In genomic region chr15:89359471-89360293, GRCh38 we compare ENCODE assay signal across 11 cellular contexts. TPM values are rescaled to one million over a fixed set of nuclear protein-coding genes. Genes with fewer than 3 reads are reported as not detected.
DNase-seq lines count a peak whose midpoint lies in the region; ATAC-seq, FAIRE-seq and TF ChIP-seq lines count a peak whose summit lies in the region.
"Had no signal": no experiment of that assay in that cellular context is flagged by ENCODE, and none has a peak within 500 bp of the region (broad histone marks: within the 10 kb centered on the region; RNA-seq: fewer than 3 reads in every experiment).

No MANE protein-coding gene starts in this region.

- intact Hi-C loops in K562 (cut with micrococcal nuclease), result loop anchor here (2.0 to 10.0 kb wide), 2 partner anchors 39 to 195 kb away; no protein-coding TSS in a partner anchor
- intact Hi-C loops in psoas muscle (cut with DNase I), result loop anchor here (2.0 to 10.0 kb wide), 3 partner anchors 71 to 195 kb away; no protein-coding TSS in a partner anchor

- TF ChIP-seq RAD21 in K562 (CRISPR knock-in tag; conservative IDR thresholded peaks at IDR 0.05 in 1 of 2, IDR thresholded peaks at IDR 0.05 in 1 of 2), result no peak

- H3K27me3 ChIP-seq in K562 (ENCODE audit: control insufficient read depth in 2 of 2, insufficient read depth in 2 of 2, low read length in 2 of 2) (peaks cover 56 to 88% of the 10 kb centered on the region in 2 experiments), psoas muscle (ENCODE audit: insufficient read depth in 3 of 3, low read length in 2 of 3) (peaks cover 0 to 97% (median 34%) of the 10 kb centered on the region in 3 donors)

- H3K9ac ChIP-seq in K562 (ENCODE audit: insufficient read depth in 1 of 2, low read depth in 2 of 2, low read length in 2 of 2), result peak overlapping the region in 1 of 2 experiments; percentile 90; a peak in 1 of 4 replicates

- POLR2A ChIA-PET in K562 (lab: Yijun Ruan, JAX), result interaction anchor here (0.8 to 1.1 kb wide), 4 partner anchors 8 to 59 kb away, joined by 3 to 4 read pairs (median 3); no protein-coding TSS in a partner anchor

- H3K27ac ChIP-seq in K562 (ENCODE audit: extremely low read depth, low read depth, low read length) (no peak overlapping the region), psoas muscle (no peak overlapping the region)

- no peaks in the 10 kb centered on the region for H3K9me3 Mint-ChIP-seq in T-helper 1 cell treated with Interleukin-12 subunit alpha and Interleukin-12 subunit beta and Interleukin-4 antibody, amounts not matched to agents 30 μg/mL and 1 μg/mL, for 36 hours
- H3K9me3 Mint-ChIP-seq in IgD-negative memory B cell, result peaks cover 0 to 2% (median 0%) of the 10 kb centered on the region in 3 donors

- DNase-seq in T-helper 1 cell (no peak), K562 (ENCODE audit: extremely low read depth in 1 of 4, low spot score in 3 of 4) (no peak), psoas muscle (no peak), HCEC 1CT (no peak), NCI-H1436 treated with DMSO at 0.1 percent for 48 hours (lab: John Stamatoyannopoulos, UW) (no peak)
- DNase-seq: activated effector memory CD4-positive, alpha-beta T cell treated with anti-CD3 and anti-CD28 coated beads, Interleukin-2, amount 50 U/mL, for 16 hours; DND-41 had no signal

- peaks cover 6% of the 10 kb centered on the region for H3K4me1 Mint-ChIP-seq in T-helper 1 cell treated with Interleukin-12 subunit alpha and Interleukin-12 subunit beta and Interleukin-4 antibody, amounts not matched to agents 30 μg/mL and 1 μg/mL, for 36 hours (ENCODE audit: low read depth)
- H3K4me1 Mint-ChIP-seq in IgD-negative memory B cell, result peaks cover 0 to 17% (median 8%) of the 10 kb centered on the region in 3 donors

- TF ChIP-seq EP300 in K562 (IDR thresholded peaks at IDR 0.05; ENCODE audit: low read length), result no peak

- H3K9me1 ChIP-seq in K562 (ENCODE audit: control insufficient read depth, insufficient read depth, low read length), result no peaks in the 10 kb centered on the region

- H3K27me3 Mint-ChIP-seq in T-helper 1 cell treated with Interleukin-12 subunit alpha and Interleukin-12 subunit beta and Interleukin-4 antibody, amounts not matched to agents 30 μg/mL and 1 μg/mL, for 36 hours (ENCODE audit: low read depth), result peaks cover 85% of the 10 kb centered on the region
- H3K27me3 Mint-ChIP-seq in IgD-negative memory B cell, result peaks cover 62% of the 10 kb centered on the region

- peak overlapping the region; percentile 96; the same call in 1 of the 2 replicates for H2AFZ ChIP-seq in K562 (ENCODE audit: low read depth, low read length)

- no peak for TF ChIP-seq POLR2A in K562 (conservative IDR thresholded peaks at IDR 0.05)

- H3K4me1 ChIP-seq in K562 (replicated peaks in 1 of 2; ENCODE audit: control insufficient read depth in 2 of 2, insufficient read depth in 2 of 2, low read length in 2 of 2) (peaks cover 0 to 41% of the 10 kb centered on the region in 2 experiments; a peak in 2 of 5 replicates), psoas muscle (peaks cover 7% of the 10 kb centered on the region)

- no peak overlapping the region for H3K4me3 ChIP-seq in K562
- peak overlapping the region; percentile 58 for H3K4me3 ChIP-seq in psoas muscle

- peaks cover 23% of the 10 kb centered on the region for H4K20me1 ChIP-seq in K562 (replicated peaks; ENCODE audit: control insufficient read depth, insufficient read depth, low read length)

- H3K36me3 Mint-ChIP-seq in T-helper 1 cell treated with Interleukin-12 subunit alpha and Interleukin-12 subunit beta and Interleukin-4 antibody, amounts not matched to agents 30 μg/mL and 1 μg/mL, for 36 hours (ENCODE audit: low read depth), result no peaks in the 10 kb centered on the region
- no peaks in the 10 kb centered on the region for H3K36me3 Mint-ChIP-seq in IgD-negative memory B cell

- no peaks in the 10 kb centered on the region for H3K79me2 ChIP-seq in K562 (ENCODE audit: control insufficient read depth, insufficient read depth, low read length)

- no peak; the same call in 2 of the 3 replicates for ATAC-seq in K562
- no peak for ATAC-seq in psoas muscle
- no peak for ATAC-seq in HG02981 (IDR thresholded peaks at IDR 0.05; ENCODE audit: unreplicated experiment)

- H3K36me3 ChIP-seq in K562 (ENCODE audit: control insufficient read depth, insufficient read depth, low read length) (no peaks in the 10 kb centered on the region), psoas muscle (ENCODE audit: insufficient read depth in 1 of 2, low read depth in 1 of 2) (no peaks in the 10 kb centered on the region)

- in situ Hi-C loops in K562 (cut with MboI), result loop anchor here (5.0 kb wide), 1 partner anchor 48 kb away; no protein-coding TSS in a partner anchor

- 0 out of 2 replicates have a peak overlapping the region, but pooled peaks have one; percentile 81 for H3K4me2 ChIP-seq in K562 (ENCODE audit: insufficient read depth, low read length)

- H3K9me3 ChIP-seq in K562 (replicated peaks; ENCODE audit: control insufficient read depth, insufficient read depth, low read depth, low read length) (no peaks in the 10 kb centered on the region), psoas muscle (no peaks in the 10 kb centered on the region)

- no peak overlapping the region for H3K27ac Mint-ChIP-seq in T-helper 1 cell treated with Interleukin-12 subunit alpha and Interleukin-12 subunit beta and Interleukin-4 antibody, amounts not matched to agents 30 μg/mL and 1 μg/mL, for 36 hours
- H3K27ac Mint-ChIP-seq in IgD-negative memory B cell, result peak overlapping the region in 1 of 3 donors; percentile 83

- FAIRE-seq in K562 (lab: Jason Lieb, UNC), result no peak
- FAIRE-seq: TTC549 had no signal

- 13% methylated on average over 20 of the region's 32 CpGs for WGBS in K562 (ENCODE audit: insufficient coverage, low coverage, missing lambda C conversion rate)
- WGBS in psoas muscle, 3 donors, result 7% methylated on average over 31 to 32 of the region's 32 CpGs

- CTCF ChIA-PET in K562 (lab: Yijun Ruan, JAX; ENCODE audit: low intra/inter-chr PET ratio), result interaction anchor here (0.6 to 5.1 kb wide), 6 partner anchors 40 to 583 kb away, joined by 3 to 65 read pairs (median 10); no protein-coding TSS in a partner anchor

- BruUV-seq in K562 (replicated peaks; lab: Mats Ljungman, UMichigan), result no TSS peak

- H3K4me3 Mint-ChIP-seq in T-helper 1 cell treated with Interleukin-12 subunit alpha and Interleukin-12 subunit beta and Interleukin-4 antibody, amounts not matched to agents 30 μg/mL and 1 μg/mL, for 36 hours, result peak overlapping the region; percentile 48
- H3K4me3 Mint-ChIP-seq in IgD-negative memory B cell, result peak overlapping the region in 3 of 4 donors; percentile 35 to 85 (median 44)

- TF ChIP-seq CTCF in K562 (IDR thresholded peaks at IDR 0.05 in 2 of 3, conservative IDR thresholded peaks at IDR 0.05 in 1 of 3; ENCODE audit: insufficient read depth in 2 of 3, low read depth in 1 of 3, low read length in 3 of 3), result no peak
- no peak for TF ChIP-seq CTCF in psoas muscle (IDR thresholded peaks at IDR 0.05)

TF ChIP-seq in K562, 482 proteins besides CTCF, POLR2A, EP300 and RAD21:
- TF ChIP-seq PKNOX1 (IDR thresholded peaks at IDR 0.05) (no peak), MAX (CRISPR knock-in tag; IDR thresholded peaks at IDR 0.05) (no peak), MYC (IDR thresholded peaks at IDR 0.05; ENCODE audit: low read depth, low read length) (no peak), MYC (CRISPR knock-in tag; IDR thresholded peaks at IDR 0.05; ENCODE audit: borderline replicate concordance, low read depth) (no peak), KAT7 (CRISPR knock-in tag; IDR thresholded peaks at IDR 0.05; ENCODE audit: borderline replicate concordance) (0 out of 2 replicates have a peak, but pooled peaks have one; percentile 10)
TF ChIP-seq in K562: peak in this region for 1.

RNA-seq across cellular contexts. Expression of gene POLG, which starts 25.1 kb away (rescaled TPM):
- polyA plus RNA-seq in IgD-negative memory B cell (46.5 TPM), K562 (2011; rRNA removed) (25.6 and 35.0 TPM in 2 replicates), K562 (2014; fragmentation: Illumina TruSeq; extraction: Trizol) (40.6 and 43.9 TPM in 2 replicates), K562 (2014; fragmentation: Nextera tagmentation; extraction: Ambion mirVana) (10 to 100 TPM; 15.2 to 20.8 TPM), K562 (2014; rRNA removed) (47.5 and 51.4 TPM in 2 replicates), psoas muscle (10 to 100 TPM; 32.6 to 64.5 (median 58.4) TPM)
- total RNA-seq in K562 (2011; cell fraction: chromatin; rRNA removed; ENCODE audit: low replicate concordance), result 181 and 354 TPM in 2 replicates
- total RNA-seq in K562 (2011; cell fraction: nucleolus; rRNA removed), result 195 and 214 TPM in 2 replicates
- total RNA-seq in K562 (2011; cell fraction: nucleoplasm; rRNA removed), result 139 and 161 TPM in 2 replicates
- total RNA-seq in K562 (2014; rRNA removed) (63.0 and 68.9 TPM in 2 replicates), K562 (2014; rRNA removed; fragmentation: Illumina TruSeq; extraction: Trizol) (27.0 and 34.6 TPM in 2 replicates), K562 (2015; rRNA removed; fragmentation: Illumina TruSeq; extraction: Trizol) (38.6 and 39.9 TPM in 2 replicates), K562 (2021) (65.7 and 83.8 TPM in 2 replicates), psoas muscle (10 to 100 TPM; 47.7 to 56.0 (median 51.1) TPM)
- 21.0 and 24.8 TPM in 2 replicates for polyA plus RNA-seq in K562 (2011; cell fraction: cytosol; rRNA removed)
- 204 and 235 TPM in 2 replicates for polyA plus RNA-seq in K562 (2011; cell fraction: nucleus; rRNA removed)
- polyA plus RNA-seq in K562 (2012), result 42.1 and 45.4 TPM in 2 replicates
- 22.7 and 28.2 TPM in 2 replicates for polyA minus RNA-seq in K562 (2011; rRNA and poly(A)+ RNA removed)
- 24.6 and 37.5 TPM in 2 replicates for polyA minus RNA-seq in K562 (2011; cell fraction: cytosol; rRNA and poly(A)+ RNA removed)
- 104 and 107 TPM in 2 replicates for polyA minus RNA-seq in K562 (2011; cell fraction: nucleus; rRNA and poly(A)+ RNA removed)
